8 cellular contexts compared by ENCODE assay signal in the genomic region with DNA sequence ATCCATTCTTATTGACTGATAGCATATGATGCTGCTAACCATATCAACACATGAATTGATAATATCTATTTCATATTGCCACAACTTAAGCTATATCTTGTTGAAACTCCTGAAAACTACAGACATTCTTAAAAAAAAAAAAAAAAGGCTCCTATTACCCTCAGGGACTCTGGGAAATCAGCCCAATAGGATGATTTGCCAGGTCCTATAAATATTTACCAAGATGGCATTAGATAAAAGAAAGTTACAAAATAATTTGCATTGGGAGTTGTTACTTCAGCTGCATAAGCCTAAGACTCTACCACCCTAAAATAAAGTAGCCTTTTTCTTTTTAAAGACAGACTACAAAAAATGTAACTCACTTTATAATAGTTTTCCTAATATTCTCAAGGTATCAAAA.
"Had no signal": no experiment of that assay in that cellular context is flagged by ENCODE, and none has a peak within 500 bp of the region (broad histone marks: within the 10 kb centered on the region; RNA-seq: fewer than 3 reads in every experiment).

No MANE protein-coding gene starts in this region.

- H3K27ac ChIP-seq: GM23248, HL-60 had no signal

- H3K36me3 ChIP-seq: HAP-1 had no signal

- H3K9ac ChIP-seq: GM23248 had no signal

- H3K4me3 ChIP-seq: GM23248, HAP-1 had no signal

- DNase-seq: GM23248, GOT3, H7, HFFc6, KBM-7 had no signal

- H2AFZ ChIP-seq: GM23248 had no signal

- ATAC-seq: HCT116 had no signal

- H3K9me3 ChIP-seq: HAP-1 had no signal
